17 cellular contexts compared by ENCODE assay signal in the genomic region with DNA sequence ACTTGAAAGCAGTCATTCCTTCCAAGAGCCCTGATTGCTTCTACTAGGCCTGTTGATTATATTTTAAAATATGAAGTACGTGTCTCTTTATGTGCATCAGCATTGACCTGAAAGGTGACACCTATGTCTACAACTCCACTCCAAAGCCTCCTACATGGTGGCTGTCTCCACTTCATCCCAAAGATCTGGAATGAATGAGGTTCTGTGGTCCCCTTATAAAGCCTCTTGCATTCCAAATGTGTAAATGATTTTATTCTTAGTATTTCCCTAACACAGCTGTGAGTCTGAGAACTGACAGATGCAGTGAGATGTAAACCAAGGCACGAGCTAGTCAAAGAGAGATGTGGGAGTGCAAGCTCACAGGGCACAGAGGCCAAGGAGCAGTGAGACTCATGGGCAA.
DNase-seq lines count a peak whose midpoint lies in the region; ATAC-seq and TF ChIP-seq lines count a peak whose summit lies in the region.
"Had no signal": no experiment of that assay in that cellular context is flagged by ENCODE, and none has a peak within 500 bp of the region (broad histone marks: within the 10 kb centered on the region; RNA-seq: fewer than 3 reads in every experiment).

No MANE protein-coding gene starts in this region.

- no peak for DNase-seq in activated CD4-positive, alpha-beta T cell treated with anti-CD3 and anti-CD28 coated beads for 36 hours
- DNase-seq in activated CD4-positive, alpha-beta T cell treated with anti-CD3 and anti-CD28 coated beads, Interleukin-2, amount 50 U/mL, for 4 hours, result no peak
- DNase-seq in ascending aorta (ENCODE audit: low spot score in 2 of 2) (no peak), mesothelial cell of epicardium (ENCODE audit: low spot score in 2 of 2, unreplicated experiment in 2 of 2) (no peak), thoracic aorta (ENCODE audit: low spot score) (no peak), upper lobe of right lung (no peak)
- DNase-seq: activated CD8-positive, alpha-beta memory T cell treated with anti-CD3 and anti-CD28 coated beads for 24 hours; amniotic stem cell; effector memory CD4-positive, alpha-beta T cell; midbrain; NCI-H1048; NCI-H2029; nucleus accumbens had no signal

- H3K4me3 ChIP-seq in ascending aorta, result no peak overlapping the region
- H3K4me3 ChIP-seq in thoracic aorta, result no peak overlapping the region
- H3K4me3 ChIP-seq in upper lobe of right lung, result no peak overlapping the region

- peaks cover 3 to 27% of the 10 kb centered on the region in 2 donors for H3K4me1 ChIP-seq in ascending aorta
- peaks cover 0 to 62% of the 10 kb centered on the region in 2 donors for H3K4me1 ChIP-seq in thoracic aorta (ENCODE audit: control insufficient read depth in 1 of 2, low read depth in 2 of 2)
- H3K4me1 ChIP-seq in upper lobe of right lung, result peaks cover 8% of the 10 kb centered on the region

- ATAC-seq in activated CD4-positive, alpha-beta T cell treated with anti-CD3 and anti-CD28 coated beads for 36 hours, result no peak
- no peak for ATAC-seq in thoracic aorta (ENCODE audit: insufficient number of reproducible peaks, low FRiP score, low read depth)
- ATAC-seq in upper lobe of right lung, result no peak
- ATAC-seq in GM21723 (IDR thresholded peaks at IDR 0.05; ENCODE audit: unreplicated experiment), result no peak
- no peak for ATAC-seq in GM21737 (IDR thresholded peaks at IDR 0.05; ENCODE audit: unreplicated experiment)

- no peaks in the 10 kb centered on the region for H3K27me3 ChIP-seq in ascending aorta
- H3K27me3 ChIP-seq in thoracic aorta (replicated peaks; ENCODE audit: insufficient read depth), result no peaks in the 10 kb centered on the region
- no peaks in the 10 kb centered on the region for H3K27me3 ChIP-seq in upper lobe of right lung

- no peaks in the 10 kb centered on the region for H3K36me3 ChIP-seq in ascending aorta
- H3K36me3 ChIP-seq in thoracic aorta, result no peaks in the 10 kb centered on the region
- no peaks in the 10 kb centered on the region for H3K36me3 ChIP-seq in upper lobe of right lung

- peaks cover 6% of the 10 kb centered on the region for H3K36me3 Mint-ChIP-seq in activated CD4-positive, alpha-beta T cell treated with anti-CD3 and anti-CD28 coated beads for 36 hours (ENCODE audit: low read depth)
- no peaks in the 10 kb centered on the region for H3K36me3 Mint-ChIP-seq in mesothelial cell of epicardium

- peak overlapping the region; percentile 86 to 93 for H3K27ac ChIP-seq in ascending aorta
- peak overlapping the region; percentile 75 to 97 for H3K27ac ChIP-seq in thoracic aorta
- no peak overlapping the region for H3K27ac ChIP-seq in upper lobe of right lung
- H3K27ac ChIP-seq: KMS-11 had no signal

- H3K9me3 Mint-ChIP-seq in activated CD4-positive, alpha-beta T cell treated with anti-CD3 and anti-CD28 coated beads for 36 hours (ENCODE audit: low read depth), result no peaks in the 10 kb centered on the region
- H3K9me3 Mint-ChIP-seq in mesothelial cell of epicardium, result no peaks in the 10 kb centered on the region

- CTCF ChIA-PET in activated CD4-positive, alpha-beta T cell treated with anti-CD3 and anti-CD28 coated beads for 36 hours (lab: Charles Lee), result no interaction called here

- H3K27ac Mint-ChIP-seq in activated CD4-positive, alpha-beta T cell treated with anti-CD3 and anti-CD28 coated beads for 36 hours, result peak overlapping the region; percentile 33
- peak overlapping the region; percentile 48 for H3K27ac Mint-ChIP-seq in mesothelial cell of epicardium
- H3K27ac Mint-ChIP-seq: activated T-helper 2 cell treated with anti-CD3 and anti-CD28 coated beads, Interferon-gamma antibody, Interleukin-2, Interleukin-4, amounts not matched to agents 10 μg/mL and 5 μg/mL and 100 μg/mL, durations not matched to agents 14 hours and 24 hours and 36 hours had no signal

- TF ChIP-seq CTCF in ascending aorta (IDR thresholded peaks at IDR 0.05) (no peak), mesothelial cell of epicardium (IDR thresholded peaks at IDR 0.05; ENCODE audit: unreplicated experiment) (no peak), thoracic aorta (IDR thresholded peaks at IDR 0.05) (no peak), upper lobe of right lung (IDR thresholded peaks at IDR 0.05) (no peak)

- H3K4me3 Mint-ChIP-seq in activated CD4-positive, alpha-beta T cell treated with anti-CD3 and anti-CD28 coated beads for 36 hours, result no peak overlapping the region
- no peak overlapping the region for H3K4me3 Mint-ChIP-seq in mesothelial cell of epicardium

- POLR2A ChIA-PET in activated CD4-positive, alpha-beta T cell treated with anti-CD3 and anti-CD28 coated beads for 36 hours (lab: Charles Lee), result interaction anchor here (0.6 kb wide), 1 partner anchor 10 kb away, joined by 7 read pairs; no protein-coding TSS in a partner anchor

- peaks cover 28% of the 10 kb centered on the region for H3K4me1 Mint-ChIP-seq in activated CD4-positive, alpha-beta T cell treated with anti-CD3 and anti-CD28 coated beads for 36 hours
- peaks cover 39% of the 10 kb centered on the region for H3K4me1 Mint-ChIP-seq in mesothelial cell of epicardium

- intact Hi-C loops in activated CD4-positive, alpha-beta T cell treated with anti-CD3 and anti-CD28 coated beads for 36 hours (cut with DNase I, micrococcal nuclease), result no loop called here
- intact Hi-C loops in ascending aorta (cut with DNase I) (loop anchor here (2.0 to 5.0 kb wide), 5 partner anchors 26 to 191 kb away; no protein-coding TSS in a partner anchor), upper lobe of right lung (cut with DNase I) (no loop called here)

- H3K27me3 Mint-ChIP-seq in activated CD4-positive, alpha-beta T cell treated with anti-CD3 and anti-CD28 coated beads for 36 hours, result peaks cover 23% of the 10 kb centered on the region
- H3K27me3 Mint-ChIP-seq in mesothelial cell of epicardium (ENCODE audit: low read depth), result peaks cover 14% of the 10 kb centered on the region

- H3K9me3 ChIP-seq in ascending aorta (no peaks in the 10 kb centered on the region), thoracic aorta (no peaks in the 10 kb centered on the region), upper lobe of right lung (no peaks in the 10 kb centered on the region)
